ENCODE assay signal across 27 cellular contexts in genomic region chr12:43132291-43132690, GRCh38.
"Had no signal": no experiment of that assay in that cellular context is flagged by ENCODE, and none has a peak within 500 bp of the region (broad histone marks: within the 10 kb centered on the region; RNA-seq: fewer than 3 reads in every experiment).

No MANE protein-coding gene starts in this region.

- H3K27me3 ChIP-seq: colonic mucosa, esophagus muscularis mucosa, gastrocnemius medialis, sigmoid colon, stomach, thyroid gland, vagina had no signal

- H3K27me3 Mint-ChIP-seq: naive thymus-derived CD4-positive, alpha-beta T cell had no signal

- H3K9me3 ChIP-seq: colonic mucosa, esophagus muscularis mucosa, gastrocnemius medialis, psoas muscle, sigmoid colon, stomach, thyroid gland, vagina had no signal

- H3K4me3 Mint-ChIP-seq: dendritic cell treated with granulocyte-macrophage colony-stimulating factor and Interleukin-4, amounts not matched to agents 40 ng/mL and 50 ng/mL, for 4 days; endodermal cell; mesothelial cell of epicardium; naive thymus-derived CD4-positive, alpha-beta T cell; nephron progenitor cell; stimulated activated effector memory CD8-positive, alpha-beta T cell treated with anti-CD3 and anti-CD28 coated beads, Interleukin-12 subunit alpha, Interleukin-12 subunit beta, amount 100 ng/mL, for 72 hours had no signal

- DNase-seq: colonic mucosa; effector CD8-positive, alpha-beta T cell; endodermal cell; gastrocnemius medialis; head of caudate nucleus; kidney; mesenchymal stem cell; naive thymus-derived CD4-positive, alpha-beta T cell; nephron progenitor cell; nucleus accumbens; psoas muscle; right cardiac atrium; sigmoid colon; stimulated activated CD4-positive, alpha-beta T cell treated with anti-CD3 and anti-CD28 coated beads, Interleukin-12 subunit alpha, Interleukin-12 subunit beta, amount 100 ng/mL, for 4 hours; stimulated activated CD4-positive, alpha-beta T cell treated with anti-CD3 and anti-CD28 coated beads, Interleukin-2, amount 100 ng/mL, for 24 hours; stimulated activated CD4-positive, alpha-beta T cell treated with anti-CD3 and anti-CD28 coated beads, Interleukin-4, amount 100 ng/mL, for 24 hours; stimulated activated naive CD4-positive, alpha-beta T cell treated with Interleukin-2 at 50 U/mL for 16 hours; stomach; thyroid gland; trophoblast cell had no signal

- H3K4me1 Mint-ChIP-seq: naive thymus-derived CD4-positive, alpha-beta T cell; nephron progenitor cell; stimulated activated effector memory CD8-positive, alpha-beta T cell treated with anti-CD3 and anti-CD28 coated beads, Interleukin-12 subunit alpha, Interleukin-12 subunit beta, amount 100 ng/mL, for 72 hours had no signal

- H3K4me1 ChIP-seq: colonic mucosa, esophagus muscularis mucosa, gastrocnemius medialis, psoas muscle, sigmoid colon, stomach, thyroid gland, vagina had no signal

- H3K4me3 ChIP-seq: colonic mucosa, esophagus muscularis mucosa, gastrocnemius medialis, psoas muscle, sigmoid colon, skin epidermis, stomach, thyroid gland, vagina had no signal

- H3K27ac ChIP-seq: colonic mucosa, esophagus muscularis mucosa, gastrocnemius medialis, psoas muscle, sigmoid colon, skin epidermis, stomach, thyroid gland, vagina had no signal

- ATAC-seq: gastrocnemius medialis; left lobe of liver; naive thymus-derived CD4-positive, alpha-beta T cell; psoas muscle; right cardiac atrium; stimulated activated effector memory CD8-positive, alpha-beta T cell treated with anti-CD3 and anti-CD28 coated beads, Interleukin-12 subunit alpha, Interleukin-12 subunit beta, amount 100 ng/mL, for 72 hours had no signal

- H3K36me3 Mint-ChIP-seq: naive thymus-derived CD4-positive, alpha-beta T cell; stimulated activated effector memory CD8-positive, alpha-beta T cell treated with anti-CD3 and anti-CD28 coated beads, Interleukin-12 subunit alpha, Interleukin-12 subunit beta, amount 100 ng/mL, for 72 hours had no signal

- H3K36me3 ChIP-seq: colonic mucosa, esophagus muscularis mucosa, gastrocnemius medialis, sigmoid colon, stomach, thyroid gland, vagina had no signal

- H3K27ac Mint-ChIP-seq: dendritic cell treated with granulocyte-macrophage colony-stimulating factor and Interleukin-4, amounts not matched to agents 40 ng/mL and 50 ng/mL, for 4 days; endodermal cell; mesothelial cell of epicardium; naive thymus-derived CD4-positive, alpha-beta T cell; nephron progenitor cell; stimulated activated effector memory CD8-positive, alpha-beta T cell treated with anti-CD3 and anti-CD28 coated beads, Interleukin-12 subunit alpha, Interleukin-12 subunit beta, amount 100 ng/mL, for 72 hours had no signal
